8 cellular contexts compared by ENCODE assay signal in the genomic region with DNA sequence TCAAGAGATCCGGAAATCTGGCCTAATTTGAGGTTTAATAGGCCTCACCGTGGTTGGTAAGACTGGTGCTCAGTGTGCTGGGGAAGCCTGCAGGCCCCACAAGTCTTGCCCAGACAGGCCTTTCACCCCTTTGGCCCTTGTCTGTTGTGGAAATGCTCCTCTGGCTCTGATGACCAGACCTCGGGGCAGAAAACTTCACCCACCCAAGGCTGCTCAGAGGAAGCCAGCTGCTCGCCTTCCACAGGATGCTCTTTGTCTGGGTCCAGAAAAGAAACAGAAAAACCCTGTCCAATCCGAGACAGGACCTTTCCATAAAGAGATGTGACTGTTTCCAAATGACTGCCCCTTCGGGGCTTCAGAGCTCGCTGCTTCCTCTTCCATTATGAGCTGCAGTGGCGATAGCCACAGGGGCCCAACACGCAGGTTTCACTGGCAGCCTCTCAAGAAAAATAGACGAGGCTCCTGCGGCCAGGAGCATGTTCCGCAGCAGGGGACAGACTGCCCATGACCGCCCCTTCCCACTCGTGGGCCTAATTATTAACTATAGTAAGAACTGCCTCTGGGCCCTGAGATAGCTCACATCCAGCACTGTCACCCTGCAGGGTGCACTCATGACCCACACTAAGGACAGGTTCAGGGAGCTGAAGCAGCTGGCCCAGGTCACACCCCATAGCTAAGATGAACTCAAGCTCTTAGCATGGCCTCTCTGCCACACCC. TPM values are rescaled to one million over a fixed set of nuclear protein-coding genes. Genes with fewer than 3 reads are reported as not detected.
DNase-seq lines count a peak whose midpoint lies in the region; ATAC-seq and TF ChIP-seq lines count a peak whose summit lies in the region.

No MANE protein-coding gene starts in this region.

- TF ChIP-seq POLR2A in GM18951 (IDR thresholded peaks at IDR 0.05; ENCODE audit: extremely low read depth, insufficient read depth, insufficient read length), result peak; percentile 27

- peaks cover 4% of the 10 kb centered on the region for H3K27me3 Mint-ChIP-seq in progenitor cell of endocrine pancreas

- TF ChIP-seq CTCF in OCI-LY3 (IDR thresholded peaks at IDR 0.05; ENCODE audit: low read depth, low read length), result no peak
- TF ChIP-seq CTCF in progenitor cell of endocrine pancreas (IDR thresholded peaks at IDR 0.05; ENCODE audit: unreplicated experiment), result no peak
- TF ChIP-seq CTCF in hepatocyte (IDR thresholded peaks at IDR 0.05; ENCODE audit: poor library complexity), result no peak

- H2AFZ ChIP-seq in OCI-LY3 (ENCODE audit: low read depth, low read length), result no peak overlapping the region
- no peak overlapping the region for H2AFZ ChIP-seq in hepatocyte

- H3K4me1 ChIP-seq in OCI-LY3 (ENCODE audit: low read length) (peaks cover 38% of the 10 kb centered on the region), hepatocyte (ENCODE audit: insufficient read depth) (peaks cover 9% of the 10 kb centered on the region)

- no peaks in the 10 kb centered on the region for H3K9me3 Mint-ChIP-seq in progenitor cell of endocrine pancreas (ENCODE audit: low read depth)

- peak overlapping the region; percentile 76 for H3K4me2 ChIP-seq in OCI-LY3 (ENCODE audit: low read length)
- H3K4me2 ChIP-seq in hepatocyte, result no peak overlapping the region

- H3K9me3 ChIP-seq in OCI-LY3 (ENCODE audit: insufficient read depth, low read length) (no peaks in the 10 kb centered on the region), hepatocyte (ENCODE audit: low read depth) (no peaks in the 10 kb centered on the region)

- H3K27ac ChIP-seq in OCI-LY3 (ENCODE audit: low read length) (peak overlapping the region; percentile 95), hepatocyte (no peak overlapping the region)

- no peak overlapping the region for H3K4me3 Mint-ChIP-seq in progenitor cell of endocrine pancreas (ENCODE audit: low read depth)

- H3K36me3 ChIP-seq in OCI-LY3 (replicated peaks; ENCODE audit: low read depth, low read length), result peaks cover 10% of the 10 kb centered on the region
- H3K36me3 ChIP-seq in hepatocyte (replicated peaks; ENCODE audit: insufficient read depth, low read depth), result peaks cover 3% of the 10 kb centered on the region

- no peaks in the 10 kb centered on the region for H3K27me3 ChIP-seq in OCI-LY3 (ENCODE audit: low read depth, low read length)
- H3K27me3 ChIP-seq in hepatocyte, result no peaks in the 10 kb centered on the region

- H3K4me3 ChIP-seq in OCI-LY3 (ENCODE audit: low read length), result peak overlapping the region; percentile 49
- no peak overlapping the region for H3K4me3 ChIP-seq in hepatocyte

- H3K9me2 ChIP-seq in hepatocyte (replicated peaks; ENCODE audit: insufficient read depth), result no peaks in the 10 kb centered on the region

- H3K27ac Mint-ChIP-seq in progenitor cell of endocrine pancreas, result peak overlapping the region; percentile 62

- H3K79me2 ChIP-seq in OCI-LY3 (ENCODE audit: low read length) (no peaks in the 10 kb centered on the region), hepatocyte (no peaks in the 10 kb centered on the region)

- in situ Hi-C loops in GM18951 (cut with MboI; ENCODE audit: low sequenced_read_pairs, unreplicated experiment), result no loop called here

- 90% methylated on average over 14 of the region's 14 CpGs for WGBS in hepatocyte (ENCODE audit: low lambda C conversion rate, missing lambda C conversion rate)

- H3K9ac ChIP-seq in OCI-LY3 (ENCODE audit: low read length), result peak overlapping the region; percentile 64

- peak; percentile 63 for ATAC-seq in HG02623 (IDR thresholded peaks at IDR 0.05; ENCODE audit: unreplicated experiment)

- H4K20me1 ChIP-seq in OCI-LY3 (ENCODE audit: insufficient read depth, low read length), result no peaks in the 10 kb centered on the region
- H4K20me1 ChIP-seq in hepatocyte (ENCODE audit: insufficient read depth, poor library complexity, severe bottlenecking), result no peaks in the 10 kb centered on the region

- DNase-seq in progenitor cell of endocrine pancreas (ENCODE audit: low spot score, unreplicated experiment) (no peak), hepatocyte (ENCODE audit: low spot score) (no peak), SW 1271 (lab: John Stamatoyannopoulos, UW) (no peak), NCI-H345 treated with DMSO at 0.1 percent for 48 hours (lab: John Stamatoyannopoulos, UW; ENCODE audit: unreplicated experiment) (no peak)
- no peak for DNase-seq in effector CD4-positive, alpha-beta T cell

- peaks cover 5% of the 10 kb centered on the region for H3K36me3 Mint-ChIP-seq in progenitor cell of endocrine pancreas (ENCODE audit: insufficient read depth)

- peaks cover 19% of the 10 kb centered on the region for H3K4me1 Mint-ChIP-seq in progenitor cell of endocrine pancreas (ENCODE audit: low read depth)

RNA-seq across cellular contexts. Expression of a gene that starts 6.8 kb away (rescaled TPM):
- total RNA-seq in progenitor cell of endocrine pancreas (7.3 and 8.1 TPM in 2 replicates), hepatocyte (4.3 and 7.7 TPM in 2 replicates)
- 6.3 and 7.5 TPM in 2 replicates for polyA plus RNA-seq in hepatocyte

RNA-seq across cellular contexts. Expression of a gene that starts 18.1 kb away (rescaled TPM):
- total RNA-seq in progenitor cell of endocrine pancreas (491 and 499 TPM in 2 replicates), hepatocyte (799 and 814 TPM in 2 replicates)
- 1,542 and 1,693 TPM in 2 replicates for polyA plus RNA-seq in hepatocyte

RNA-seq across cellular contexts. Expression of a gene that starts 48.9 kb away (rescaled TPM):
- total RNA-seq in progenitor cell of endocrine pancreas (91.4 and 95.9 TPM in 2 replicates), hepatocyte (64.9 and 73.9 TPM in 2 replicates)
- 95.3 and 103 TPM in 2 replicates for polyA plus RNA-seq in hepatocyte

RNA-seq across cellular contexts. Expression of a gene that starts 51.1 kb away (rescaled TPM):
- total RNA-seq in progenitor cell of endocrine pancreas (52.6 and 54.4 TPM in 2 replicates), hepatocyte (228 and 247 TPM in 2 replicates)
- 193 and 256 TPM in 2 replicates for polyA plus RNA-seq in hepatocyte
